In the genomic region with DNA sequence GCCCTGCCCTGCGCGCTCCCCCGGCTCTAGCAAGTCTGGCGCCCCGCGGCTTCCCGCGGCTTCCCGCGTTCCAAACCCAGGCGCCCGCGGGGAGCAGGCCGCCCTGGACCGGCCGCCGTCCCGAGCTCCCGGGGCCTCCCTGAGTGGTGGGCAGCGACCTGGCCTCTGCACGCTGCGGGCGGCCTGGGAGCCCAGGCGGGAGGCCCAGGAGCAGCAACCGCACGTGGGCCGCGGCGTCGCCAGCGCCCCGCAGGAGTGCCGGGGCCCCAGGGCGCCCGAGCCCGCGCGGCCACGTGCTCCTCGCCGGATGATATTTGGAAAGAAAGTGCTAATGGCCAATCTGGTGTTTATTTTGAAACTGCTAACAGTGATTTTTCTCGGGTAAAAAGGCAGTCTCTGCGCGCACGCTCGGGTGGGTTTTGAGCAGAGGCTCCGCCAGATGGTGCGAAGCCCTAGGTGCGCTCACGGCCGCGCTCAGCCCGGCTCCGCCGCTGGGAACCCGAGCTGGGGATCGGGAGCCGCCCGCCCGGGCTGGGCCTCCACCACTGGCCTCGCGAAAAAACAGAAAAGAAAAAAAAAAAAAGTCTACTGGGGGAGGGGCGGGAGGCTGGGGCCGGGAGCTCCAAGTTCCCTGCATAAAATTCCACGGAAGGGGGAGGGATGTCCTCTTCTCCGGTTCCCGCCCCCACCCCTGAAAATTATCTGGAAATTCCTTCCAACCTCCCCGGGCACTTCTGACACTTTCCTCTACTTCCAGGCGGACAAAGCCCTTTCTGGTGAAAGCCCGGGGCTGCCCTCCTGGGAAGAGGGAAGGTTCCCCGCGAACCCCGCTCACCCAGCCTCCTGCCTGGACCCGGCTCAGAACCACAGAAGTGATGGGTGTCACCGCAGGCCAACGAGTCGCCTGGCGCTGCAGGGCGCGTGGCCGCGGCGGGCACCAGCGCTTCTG, we compare ENCODE assay signal across 1 cellular context.
TF ChIP-seq lines count a peak whose summit lies in the region.

No MANE protein-coding gene starts in this region.

TF ChIP-seq in SK-N-SH treated with all-trans-retinoic acid at 6 μM for 48 hours, 23 proteins besides CTCF, POLR2A, EP300 and RAD21 (continued from another document):
- TF ChIP-seq PATZ1 (CRISPR knock-in tag; IDR thresholded peaks at IDR 0.05; ENCODE audit: borderline replicate concordance) = no peak
- TF ChIP-seq PPARA (CRISPR knock-in tag; IDR thresholded peaks at IDR 0.05; ENCODE audit: borderline replicate concordance) = no peak
